19 cellular contexts compared by ENCODE assay signal in the genomic region with DNA sequence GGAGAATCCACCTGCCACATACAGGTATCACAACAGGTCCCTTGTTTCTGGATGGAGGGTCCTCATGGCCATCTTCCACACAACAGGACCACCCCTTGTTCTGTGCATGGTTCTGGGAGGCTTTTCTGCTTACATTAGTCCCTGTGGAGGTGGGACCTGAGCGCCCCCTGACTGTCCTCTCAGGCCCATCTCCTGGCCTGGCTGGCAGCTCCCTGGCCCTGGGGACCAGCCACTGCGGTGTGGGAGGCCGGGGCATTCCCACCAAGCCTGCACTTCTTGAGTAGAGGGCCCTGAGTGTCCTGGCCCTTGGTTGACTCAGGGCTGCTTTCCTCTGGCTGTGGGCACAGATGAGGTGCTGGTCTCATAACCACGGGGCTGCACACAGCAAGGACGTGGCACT. TPM values are rescaled to one million over a fixed set of nuclear protein-coding genes. Genes with fewer than 3 reads are reported as not detected.
"Had no signal": no experiment of that assay in that cellular context is flagged by ENCODE, and none has a peak within 500 bp of the region (broad histone marks: within the 10 kb centered on the region; RNA-seq: fewer than 3 reads in every experiment).

No MANE protein-coding gene starts in this region.

- H3K9me3 ChIP-seq: adrenal gland, esophagus squamous epithelium, right atrium auricular region, upper lobe of right lung had no signal

- H3K27me3 ChIP-seq: adrenal gland, esophagus squamous epithelium, right atrium auricular region, upper lobe of right lung had no signal

- H3K27ac ChIP-seq: coronary artery, upper lobe of right lung had no signal

- DNase-seq: activated CD4-positive, alpha-beta T cell treated with anti-CD3 and anti-CD28 coated beads, Interleukin-2, amount 50 U/mL, for 48 hours; activated T-cell treated with anti-CD3 and anti-CD28 coated beads, Interleukin-2, amount 50 U/mL, for 1 hour; central memory CD4-positive, alpha-beta T cell; effector CD4-positive, alpha-beta T cell; esophagus squamous epithelium; immature natural killer cell; naive B cell; nucleus accumbens; small intestine; stimulated activated CD4-positive, alpha-beta T cell treated with anti-CD3 and anti-CD28 coated beads, Interleukin-4, amount 100 ng/mL, for 4 hours; stimulated activated CD8-positive, alpha-beta memory T cell treated with anti-CD3 and anti-CD28 coated beads, Interleukin-4, amount 100 ng/mL, for 48 hours; stimulated activated naive CD8-positive, alpha-beta T cell treated with anti-CD3 and anti-CD28 coated beads, Interleukin-15, amount 100 ng/mL, for 72 hours; T-helper 9 cell; upper lobe of right lung had no signal

- H3K36me3 ChIP-seq: adrenal gland had no signal

- ATAC-seq: stimulated activated naive CD8-positive, alpha-beta T cell treated with anti-CD3 and anti-CD28 coated beads, Interleukin-15, amount 100 ng/mL, for 72 hours; upper lobe of right lung had no signal

- H3K4me3 ChIP-seq: adrenal gland, coronary artery, esophagus squamous epithelium, lung, right atrium auricular region, upper lobe of right lung had no signal

RNA-seq across cellular contexts. Expression of gene FLRT1, which starts 56.3 kb away (rescaled TPM):
- total RNA-seq: endothelial cell of umbilical vein, upper lobe of right lung had no signal
- polyA plus RNA-seq: endothelial cell of umbilical vein, immature natural killer cell had no signal
